In the genomic region with DNA sequence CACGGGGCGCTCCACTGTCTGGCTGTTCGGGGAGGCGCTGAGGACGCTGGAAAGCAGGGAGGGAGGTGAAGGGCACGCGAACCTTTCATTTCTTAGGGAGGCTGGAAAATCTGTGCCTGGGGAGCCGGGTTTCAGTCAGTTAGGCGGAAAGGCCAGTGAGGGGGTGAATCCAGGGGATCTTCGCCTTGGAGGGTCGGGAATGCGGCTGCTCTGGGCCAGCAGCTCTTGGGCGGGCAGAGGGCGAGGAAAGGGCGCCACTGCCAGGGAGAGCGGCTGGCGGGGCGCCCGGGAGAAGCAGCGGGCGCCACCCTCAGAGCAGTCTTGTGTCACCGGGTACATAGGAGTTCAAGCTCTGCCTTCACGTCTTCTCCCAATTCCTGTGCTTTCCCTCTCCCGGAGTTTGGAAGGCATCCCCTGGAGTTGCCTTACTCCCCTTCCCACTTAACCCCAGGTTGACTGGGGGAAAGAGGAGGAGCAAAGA, we compare ENCODE assay signal across 8 cellular contexts. TPM values are rescaled to one million over a fixed set of nuclear protein-coding genes. Genes with fewer than 3 reads are reported as not detected.
DNase-seq lines count a peak whose midpoint lies in the region; ATAC-seq, FAIRE-seq and TF ChIP-seq lines count a peak whose summit lies in the region.

No MANE protein-coding gene starts in this region.

- FAIRE-seq in HTR-8/SVneo (lab: Jason Lieb, UNC) (no peak), RCC 7860 (lab: Jason Lieb, UNC) (no peak)

- H3K9me3 ChIP-seq in testis, result no peaks in the 10 kb centered on the region

- H3K4me3 ChIP-seq in testis, result peak overlapping the region; percentile 55 to 66

- in situ Hi-C loops in T47D (cut with HindIII; ENCODE audit: low pct_unique_long_range_greater_than_20kb, low sequenced_read_pairs), result no loop called here

- 0 to 1% methylated on average over 19 to 24 of the region's 24 CpGs for WGBS in testis, 2 donors

- no peaks in the 10 kb centered on the region for H3K36me3 ChIP-seq in testis (ENCODE audit: low read depth, missing control alignments)

- intact Hi-C loops in testis (cut with DNase I; ENCODE audit: low total_unique reads), result no loop called here

- peak overlapping the region; percentile 4 for H3K27ac ChIP-seq in layer of hippocampus (ENCODE audit: low read depth, low read length)
- peak overlapping the region in 1 of 2 donors; percentile 19 for H3K27ac ChIP-seq in testis

- H3K4me1 ChIP-seq in testis, result no peaks in the 10 kb centered on the region

- no peak for TF ChIP-seq CTCF in testis (IDR thresholded peaks at IDR 0.05)

- peak; percentile 34 for DNase-seq in Ammon's horn (ENCODE audit: low spot score)
- peak; percentile 41 for DNase-seq in HTR-8/SVneo (ENCODE audit: insufficient read length, low spot score)
- DNase-seq in T47D (ENCODE audit: low read depth in 1 of 2, low spot score in 1 of 2), result peak; percentile 37 to 44
- DNase-seq in testis, result peak; percentile 45
- DNase-seq in occipital lobe (lab: John Stamatoyannopoulos, UW), result no peak
- no peak for DNase-seq in RCC 7860 (ENCODE audit: low spot score)

- no peak for ATAC-seq in HG03135 (IDR thresholded peaks at IDR 0.05; ENCODE audit: unreplicated experiment)

- no peaks in the 10 kb centered on the region for H3K27me3 ChIP-seq in layer of hippocampus (ENCODE audit: control insufficient read depth, insufficient read depth, low read length)
- no peaks in the 10 kb centered on the region for H3K27me3 ChIP-seq in testis

- TF ChIP-seq POLR2A in testis (IDR thresholded peaks at IDR 0.05), result no peak

RNA-seq across cellular contexts. Expression of a gene that starts 1.4 kb away (rescaled TPM):
- total RNA-seq in testis, result 1 to 10 TPM; 2.9 to 3.9 TPM
- 0.61 TPM for polyA plus RNA-seq in testis (ENCODE audit: insufficient read depth, low read depth, low replicate concordance)
- 38.8 TPM for total RNA-seq in occipital lobe

Comparison
In these comparisons a context has a peak if more than half of its experiments do, and no peak if none do; other contexts are left out.
1. DNase-seq: peak in Ammon's horn (single experiment), HTR-8/SVneo (single experiment), T47D (2 of 2) and testis (single experiment); none in occipital lobe (single experiment) and RCC 7860 (single experiment).